ENCODE assay signal across 1 cellular context in genomic region chr9:120791161-120791560, GRCh38.
TF ChIP-seq lines count a peak whose summit lies in the region.

No MANE protein-coding gene starts in this region.

TF ChIP-seq in endothelial cell of umbilical vein, 7 proteins besides CTCF, POLR2A, EP300 and RAD21 (continued from another document):
- no peak for TF ChIP-seq EZH2 (IDR thresholded peaks at IDR 0.05; ENCODE audit: borderline replicate concordance, low read depth, low read length, severe bottlenecking)
- no peak for TF ChIP-seq MYC (IDR thresholded peaks at IDR 0.05; ENCODE audit: low read depth, low read length)
- TF ChIP-seq GATA2 (IDR thresholded peaks at IDR 0.05; ENCODE audit: insufficient read depth, insufficient read length, low read depth, low read length): no peak
